ENCODE assay signal across 32 cellular contexts in genomic region chr10:13262433-13262832, GRCh38. TPM values are rescaled to one million over a fixed set of nuclear protein-coding genes. Genes with fewer than 3 reads are reported as not detected.
"Had no signal": no experiment of that assay in that cellular context is flagged by ENCODE, and none has a peak within 500 bp of the region (broad histone marks: within the 10 kb centered on the region; RNA-seq: fewer than 3 reads in every experiment).

No MANE protein-coding gene starts in this region.

- H3K36me3 Mint-ChIP-seq: stimulated activated effector memory CD8-positive, alpha-beta T cell treated with anti-CD3 and anti-CD28 coated beads, Interleukin-12 subunit alpha, Interleukin-12 subunit beta, amount 100 ng/mL, for 72 hours; stimulated activated memory B cell treated with anti-CD40 and anti-IgM and Interleukin-4, amounts not matched to agents 10 μg/mL and 1 μg/mL and 100 μg/mL, for 72 hours; type B pancreatic cell had no signal

- H3K36me3 ChIP-seq: stomach, suprapubic skin, thoracic aorta, thyroid gland, tibial artery, tibial nerve, transverse colon, upper lobe of left lung, upper lobe of right lung, uterus, vagina had no signal

- H3K4me1 ChIP-seq: stomach, suprapubic skin, testis, thyroid gland, tibial artery, tibial nerve, transverse colon, upper lobe of left lung, upper lobe of right lung, uterus, vagina had no signal

- FAIRE-seq: urothelium cell line had no signal

- H3K9me3 ChIP-seq: suprapubic skin, testis, thoracic aorta, thyroid gland, tibial artery, transverse colon, upper lobe of left lung, upper lobe of right lung, uterus, vagina had no signal

- H3K9me3 Mint-ChIP-seq: stimulated activated effector memory CD8-positive, alpha-beta T cell treated with anti-CD3 and anti-CD28 coated beads, Interleukin-12 subunit alpha, Interleukin-12 subunit beta, amount 100 ng/mL, for 72 hours had no signal

- H3K4me3 Mint-ChIP-seq: stimulated activated effector memory CD8-positive, alpha-beta T cell treated with anti-CD3 and anti-CD28 coated beads, Interleukin-12 subunit alpha, Interleukin-12 subunit beta, amount 100 ng/mL, for 72 hours; stimulated activated memory B cell treated with anti-CD40 and anti-IgM and Interleukin-4, amounts not matched to agents 10 μg/mL and 1 μg/mL and 100 μg/mL, for 72 hours; stimulated activated naive B cell treated with anti-CD40 and anti-IgM and Interleukin-4, amounts not matched to agents 10 μg/mL and 1 μg/mL and 100 μg/mL, for 72 hours; stimulated activated naive CD8-positive, alpha-beta T cell treated with anti-CD3 and anti-CD28 coated beads, Interleukin-15, amount 100 ng/mL, for 72 hours; stimulated activated naive CD8-positive, alpha-beta T cell treated with anti-CD3 and anti-CD28 coated beads, Interleukin-15, Interleukin-2, amounts not matched to agents 100 ng/mL and 50 ng/mL, for 24 hours; type B pancreatic cell had no signal

- H3K27ac Mint-ChIP-seq: stimulated activated effector memory CD8-positive, alpha-beta T cell treated with anti-CD3 and anti-CD28 coated beads, Interleukin-12 subunit alpha, Interleukin-12 subunit beta, amount 100 ng/mL, for 72 hours; stimulated activated memory B cell treated with anti-CD40 and anti-IgM and Interleukin-4, amounts not matched to agents 10 μg/mL and 1 μg/mL and 100 μg/mL, for 72 hours; stimulated activated naive B cell treated with anti-CD40 and anti-IgM and Interleukin-4, amounts not matched to agents 10 μg/mL and 1 μg/mL and 100 μg/mL, for 72 hours; stimulated activated naive CD8-positive, alpha-beta T cell treated with anti-CD3 and anti-CD28 coated beads, Interleukin-15, amount 100 ng/mL, for 72 hours; stimulated activated naive CD8-positive, alpha-beta T cell treated with anti-CD3 and anti-CD28 coated beads, Interleukin-15, Interleukin-2, amounts not matched to agents 100 ng/mL and 50 ng/mL, for 24 hours; type B pancreatic cell had no signal

- H3K4me1 Mint-ChIP-seq: stimulated activated effector memory CD8-positive, alpha-beta T cell treated with anti-CD3 and anti-CD28 coated beads, Interleukin-12 subunit alpha, Interleukin-12 subunit beta, amount 100 ng/mL, for 72 hours; stimulated activated memory B cell treated with anti-CD40 and anti-IgM and Interleukin-4, amounts not matched to agents 10 μg/mL and 1 μg/mL and 100 μg/mL, for 72 hours; stimulated activated naive B cell treated with anti-CD40 and anti-IgM and Interleukin-4, amounts not matched to agents 10 μg/mL and 1 μg/mL and 100 μg/mL, for 72 hours; stimulated activated naive CD8-positive, alpha-beta T cell treated with anti-CD3 and anti-CD28 coated beads, Interleukin-15, amount 100 ng/mL, for 72 hours had no signal

- H3K27ac ChIP-seq: stomach, suprapubic skin, testis, thoracic aorta, thyroid gland, tibial artery, tibial nerve, transverse colon, upper lobe of left lung, upper lobe of right lung, uterus, vagina had no signal

- H3K27me3 ChIP-seq: stomach, suprapubic skin, testis, thyroid gland, tibial artery, tibial nerve, transverse colon, upper lobe of left lung, upper lobe of right lung, uterus, vagina had no signal

- H3K4me3 ChIP-seq: stomach, suprapubic skin, testis, thoracic aorta, thyroid gland, tibial artery, tibial nerve, transverse colon, upper lobe of left lung, upper lobe of right lung, uterus, vagina had no signal

- DNase-seq: stimulated activated CD4-positive, alpha-beta T cell treated with anti-CD3 and anti-CD28 coated beads, Interleukin-2, amount 100 ng/mL, for 48 hours; stimulated activated CD4-positive, alpha-beta T cell treated with anti-CD3 and anti-CD28 coated beads, Interleukin-4, amount 100 ng/mL, for 1 hour; stimulated activated CD4-positive, alpha-beta T cell treated with anti-CD3 and anti-CD28 coated beads, Interleukin-4, amount 100 ng/mL, for 24 hours; stimulated activated CD4-positive, alpha-beta T cell treated with anti-CD3 and anti-CD28 coated beads, Interleukin-4, amount 100 ng/mL, for 4 hours; stimulated activated CD8-positive, alpha-beta memory T cell treated with anti-CD3 and anti-CD28 coated beads, Interleukin-4, amount 100 ng/mL, for 48 hours; stimulated activated naive B cell treated with anti-CD40 and anti-IgM and Interleukin-4, amounts not matched to agents 10 μg/mL and 1 μg/mL and 100 μg/mL, for 72 hours; stimulated activated naive CD4-positive, alpha-beta T cell; stimulated activated naive CD4-positive, alpha-beta T cell treated with Interleukin-2 at 50 U/mL for 16 hours; stimulated activated naive CD8-positive, alpha-beta T cell treated with anti-CD3 and anti-CD28 coated beads, Interleukin-15, amount 100 ng/mL, for 72 hours; stimulated activated naive CD8-positive, alpha-beta T cell treated with anti-CD3 and anti-CD28 coated beads, Interleukin-15, Interleukin-2, amounts not matched to agents 100 U/mL and 50 U/mL, for 24 hours; stomach; substantia nigra; testis; thyroid gland; tibial artery; transverse colon; upper lobe of left lung; upper lobe of right lung; uterus had no signal

- ATAC-seq: stimulated activated effector memory CD8-positive, alpha-beta T cell treated with anti-CD3 and anti-CD28 coated beads, Interleukin-12 subunit alpha, Interleukin-12 subunit beta, amount 100 ng/mL, for 72 hours; stimulated activated memory B cell treated with anti-CD40 and anti-IgM and Interleukin-4, amounts not matched to agents 10 μg/mL and 1 μg/mL and 100 μg/mL, for 72 hours; stimulated activated naive B cell treated with anti-CD40 and anti-IgM and Interleukin-4, amounts not matched to agents 10 μg/mL and 1 μg/mL and 100 μg/mL, for 72 hours; stimulated activated naive CD8-positive, alpha-beta T cell treated with anti-CD3 and anti-CD28 coated beads, Interleukin-15, amount 100 ng/mL, for 72 hours; stimulated activated naive CD8-positive, alpha-beta T cell treated with anti-CD3 and anti-CD28 coated beads, Interleukin-15, Interleukin-2, amounts not matched to agents 100 U/mL and 50 U/mL, for 24 hours; upper lobe of right lung had no signal

RNA-seq across cellular contexts. Expression of gene UCMA, which starts 28.3 kb away (rescaled TPM):
- total RNA-seq: stomach, subcutaneous adipose tissue, suprapubic skin, temporal lobe, thoracic aorta, thyroid gland, tibial nerve, transverse colon, upper lobe of left lung, upper lobe of right lung, ureter, urinary bladder, vagina had no signal
- polyA plus RNA-seq: stomach, urinary bladder had no signal
